In genomic region chr12:111596985-111597730, GRCh38 we compare ENCODE assay signal across 8 cellular contexts. TPM values are rescaled to one million over a fixed set of nuclear protein-coding genes. Genes with fewer than 3 reads are reported as not detected.
DNase-seq lines count a peak whose midpoint lies in the region; ATAC-seq, FAIRE-seq and TF ChIP-seq lines count a peak whose summit lies in the region.

No MANE protein-coding gene starts in this region.

- H4K20me1 ChIP-seq in GM12878 (ENCODE audit: control insufficient read depth, insufficient read depth) = no peaks in the 10 kb centered on the region
- peaks cover 57% of the 10 kb centered on the region for H4K20me1 ChIP-seq in hepatocyte (ENCODE audit: insufficient read depth, poor library complexity, severe bottlenecking)

- SMC1A ChIA-PET in GM12878 (lab: Charles Lee; ENCODE audit: uncharacterized antibody, unreplicated experiment) = no interaction called here

- intact Hi-C loops in GM12878 (cut with micrococcal nuclease; ENCODE audit: unreplicated experiment) = no loop called here
- intact Hi-C loops in psoas muscle (cut with DNase I) = loop anchor here in 1 of 2 donors (5.0 kb wide), 1 partner anchor 35 kb away; no protein-coding TSS in a partner anchor

- H3K27ac Mint-ChIP-seq in IgD-negative memory B cell = peak overlapping the region; percentile 87 to 99 (median 94)

- no peaks in the 10 kb centered on the region for H3K27me3 ChIP-seq in RWPE2 (ENCODE audit: insufficient read depth, poor library complexity, severe bottlenecking)
- no peaks in the 10 kb centered on the region for H3K27me3 ChIP-seq in GM12878 (replicated peaks in 1 of 2; ENCODE audit: control insufficient read depth in 2 of 2, insufficient read depth in 2 of 2, low read length in 1 of 2)
- H3K27me3 ChIP-seq in hepatocyte = no peaks in the 10 kb centered on the region
- H3K27me3 ChIP-seq in psoas muscle (ENCODE audit: insufficient read depth in 3 of 3, low read length in 2 of 3) = no peaks in the 10 kb centered on the region

- H3K36me3 Mint-ChIP-seq in IgD-negative memory B cell = no peaks in the 10 kb centered on the region

- peaks cover 7% of the 10 kb centered on the region for H3K36me3 ChIP-seq in RWPE2 (ENCODE audit: low read depth)
- H3K36me3 ChIP-seq in GM12878 (ENCODE audit: control insufficient read depth in 2 of 2, insufficient read depth in 2 of 2, low read length in 1 of 2) = no peaks in the 10 kb centered on the region
- H3K36me3 ChIP-seq in hepatocyte (replicated peaks; ENCODE audit: insufficient read depth, low read depth) = no peaks in the 10 kb centered on the region
- no peaks in the 10 kb centered on the region for H3K36me3 ChIP-seq in psoas muscle (ENCODE audit: insufficient read depth in 1 of 2, low read depth in 1 of 2)

- RAD21 ChIA-PET in GM12878 (lab: Charles Lee; ENCODE audit: unreplicated experiment) = no interaction called here

- CTCF ChIA-PET in GM12878 (lab: Yijun Ruan, JAX) = no interaction called here

- no peaks in the 10 kb centered on the region for H3K9me2 ChIP-seq in hepatocyte (replicated peaks; ENCODE audit: insufficient read depth)

- H3K9ac ChIP-seq in GM12878 (ENCODE audit: control insufficient read depth, insufficient read depth, low read length) = peak overlapping the region; percentile 88

- no peak for FAIRE-seq in GM12878 (lab: Jason Lieb, UNC)

- peak; percentile 13; the same call in 1 of the 3 replicates for ATAC-seq in RWPE2 (ENCODE audit: low read depth)
- ATAC-seq in GM12878 = peak; percentile 26
- ATAC-seq in psoas muscle = peak in 3 of 4 donors; percentile 38 to 52 (median 47)
- no peak for ATAC-seq in HG03432 (IDR thresholded peaks at IDR 0.05; ENCODE audit: unreplicated experiment)

- in situ Hi-C loops in GM12878 (cut with MboI) = no loop called here

- no peaks in the 10 kb centered on the region for H3K27me3 Mint-ChIP-seq in IgD-negative memory B cell

- TF ChIP-seq CTCF in RWPE2 (IDR thresholded peaks at IDR 0.05; ENCODE audit: poor library complexity, severe bottlenecking) (no peak), GM12878 (IDR thresholded peaks at IDR 0.05 in 2 of 3, conservative IDR thresholded peaks at IDR 0.05 in 1 of 3; ENCODE audit: control insufficient read depth in 2 of 3, extremely low read depth in 1 of 3, insufficient read depth in 1 of 3, low read depth in 3 of 3, low read length in 3 of 3) (no peak), hepatocyte (IDR thresholded peaks at IDR 0.05; ENCODE audit: poor library complexity) (no peak), psoas muscle (IDR thresholded peaks at IDR 0.05) (no peak)

- no peaks in the 10 kb centered on the region for H3K9me3 Mint-ChIP-seq in IgD-negative memory B cell

- peaks cover 23% of the 10 kb centered on the region for H3K4me1 ChIP-seq in RWPE2 (ENCODE audit: insufficient read depth, poor library complexity, severe bottlenecking)
- H3K4me1 ChIP-seq in GM12878 (ENCODE audit: control insufficient read depth, insufficient read depth, low read length) = no peaks in the 10 kb centered on the region
- H3K4me1 ChIP-seq in hepatocyte (ENCODE audit: insufficient read depth) = peaks cover 35% of the 10 kb centered on the region
- H3K4me1 ChIP-seq in psoas muscle = peaks cover 42% of the 10 kb centered on the region

- H3K4me2 ChIP-seq in GM12878 (ENCODE audit: control insufficient read depth, insufficient read depth) (peak overlapping the region; percentile 77), hepatocyte (peak overlapping the region; percentile 86)

- H3K79me2 ChIP-seq in GM12878 (ENCODE audit: control insufficient read depth, insufficient read depth, low read length) = peaks cover 66% of the 10 kb centered on the region
- peaks cover 77% of the 10 kb centered on the region for H3K79me2 ChIP-seq in hepatocyte

- H2AFZ ChIP-seq in GM12878 (ENCODE audit: control insufficient read depth, low read depth, low read length) (0 out of 2 replicates have a peak overlapping the region, but pooled peaks have one; percentile 26), hepatocyte (peak overlapping the region; percentile 57)

- H3K4me3 Mint-ChIP-seq in IgD-negative memory B cell = peak overlapping the region; percentile 91 to 99 (median 98)

- no peak for TF ChIP-seq POLR2A in GM12878 (IDR thresholded peaks at IDR 0.05; ENCODE audit: low read depth, low read length)

- H3K4me3 ChIP-seq in RWPE2 (ENCODE audit: severe bottlenecking) (peak overlapping the region; percentile 97), GM12878 (peak overlapping the region; percentile 99), hepatocyte (peak overlapping the region; percentile 94), psoas muscle (peak overlapping the region; percentile 85)

- H3K27ac ChIP-seq in RWPE2 (ENCODE audit: poor library complexity, severe bottlenecking) (peak overlapping the region; percentile 87), GM12878 (ENCODE audit: control insufficient read depth, insufficient read depth) (peak overlapping the region; percentile 96), hepatocyte (peak overlapping the region; percentile 96), psoas muscle (peak overlapping the region; percentile 96)

- POLR2A ChIA-PET in GM12878 (lab: Charles Lee) = interaction anchor here (0.5 to 0.8 kb wide), 2 partner anchors 11 to 86 kb away, joined by 4 to 5 read pairs; no protein-coding TSS in a partner anchor

- TF ChIP-seq EP300 in GM12878 (IDR thresholded peaks at IDR 0.05; ENCODE audit: borderline replicate concordance in 1 of 2, control insufficient read depth in 1 of 2, low read depth in 2 of 2, low read length in 2 of 2) = no peak

- under 1% methylated on average over 27 of the region's 27 CpGs for WGBS in GM12878 (ENCODE audit: insufficient coverage, insufficient replicate concordance, low lambda C conversion rate, missing lambda C conversion rate)
- 3% methylated on average over 26 of the region's 27 CpGs for WGBS in hepatocyte (ENCODE audit: low lambda C conversion rate, missing lambda C conversion rate)
- WGBS in psoas muscle, 3 donors = 5 to 6% (median 5%) methylated on average over 27 of the region's 27 CpGs

- peaks cover 20 to 32% (median 28%) of the 10 kb centered on the region in 3 donors for H3K4me1 Mint-ChIP-seq in IgD-negative memory B cell

- TSS peak; percentile 73 for BruUV-seq in GM12878 (replicated peaks; lab: Mats Ljungman, UMichigan)

- TF ChIP-seq RAD21 in GM12878 (IDR thresholded peaks at IDR 0.05; ENCODE audit: insufficient read depth, low read depth, low read length) = no peak

- peak; percentile 8 for DNase-seq in DMS153 treated with DMSO at 0.1 percent for 48 hours (lab: John Stamatoyannopoulos, UW; ENCODE audit: unreplicated experiment)
- no peak for DNase-seq in RWPE2 (ENCODE audit: low spot score)
- DNase-seq in GM12878 (ENCODE audit: low read depth, low spot score) = no peak
- peak; percentile 75 for DNase-seq in hepatocyte (ENCODE audit: low spot score)
- peak; percentile 45 to 71 for DNase-seq in psoas muscle
- DNase-seq in activated gamma-delta T cell (lab: John Stamatoyannopoulos, UW) = no peak

- no peaks in the 10 kb centered on the region for H3K9me3 ChIP-seq in RWPE2 (ENCODE audit: severe bottlenecking)
- H3K9me3 ChIP-seq in GM12878 (replicated peaks; ENCODE audit: control insufficient read depth, insufficient read depth, low read length) = no peaks in the 10 kb centered on the region
- no peaks in the 10 kb centered on the region for H3K9me3 ChIP-seq in hepatocyte (ENCODE audit: low read depth)
- no peaks in the 10 kb centered on the region for H3K9me3 ChIP-seq in psoas muscle

TF ChIP-seq in GM12878, 131 proteins besides CTCF, POLR2A, EP300 and RAD21 (continues in another document):
- TF ChIP-seq MYC (IDR thresholded peaks at IDR 0.05; ENCODE audit: insufficient read depth, insufficient read length, insufficient replicate concordance, low read length, severe bottlenecking) (peak; percentile 20), SUPT20H (IDR thresholded peaks at IDR 0.05; ENCODE audit: borderline replicate concordance, control insufficient read depth, low read depth, low read length) (no peak)

RNA-seq across cellular contexts. Expression of gene ATXN2, which starts 2.0 kb away (rescaled TPM):
- polyA plus RNA-seq in IgD-negative memory B cell (25.1 TPM), GM12878 (2011; rRNA removed) (16.0 and 17.6 TPM in 2 replicates), GM12878 (2014; fragmentation: Illumina TruSeq; extraction: Trizol) (26.3 and 36.3 TPM in 2 replicates), GM12878 (2014; fragmentation: Nextera tagmentation; extraction: Ambion mirVana) (10 to 100 TPM in 1 of 2 experiments, 1 to 10 TPM in 1; 8.8 to 13.3 TPM), GM12878 (2014; rRNA removed) (18.4 and 20.3 TPM in 2 replicates), GM12878 (2016; fragmentation: Nextera tagmentation; extraction: Ambion mirVana) (10 to 100 TPM; 23.4 to 28.5 TPM), hepatocyte (47.9 and 57.8 TPM in 2 replicates), psoas muscle (10 to 100 TPM; 17.2 to 26.7 (median 24.4) TPM)
- 148 and 149 TPM in 2 replicates for total RNA-seq in GM12878 (2013; cell fraction: nucleolus; rRNA removed)
- total RNA-seq in GM12878 (2014; rRNA removed) (8.9 and 10.7 TPM in 2 replicates), GM12878 (2014; rRNA removed; fragmentation: Illumina TruSeq; extraction: Trizol) (16.6 and 16.8 TPM in 2 replicates), GM12878 (2021) (28.6 and 31.5 TPM in 2 replicates), hepatocyte (30.4 and 36.9 TPM in 2 replicates), psoas muscle (10 to 100 TPM; 32.9 to 39.2 (median 37.1) TPM)
- 15.5 TPM for polyA plus RNA-seq in GM12878 (2011; ENCODE audit: low read depth)
- 18.0 and 20.6 TPM in 2 replicates for polyA plus RNA-seq in GM12878 (2011; cell fraction: cytosol; rRNA removed)
- 80.6 and 88.4 TPM in 2 replicates for polyA plus RNA-seq in GM12878 (2011; cell fraction: nucleus; rRNA removed)
- polyA plus RNA-seq in GM12878 (2012) = 16.2 and 24.8 TPM in 2 replicates
- polyA minus RNA-seq in GM12878 (2011; rRNA and poly(A)+ RNA removed) = 39.8 and 40.7 TPM in 2 replicates
- polyA minus RNA-seq in GM12878 (2011; cell fraction: cytosol; rRNA and poly(A)+ RNA removed) = 23.0 and 28.3 TPM in 2 replicates
- 27.8 and 65.8 TPM in 2 replicates for polyA minus RNA-seq in GM12878 (2011; cell fraction: nucleus; rRNA and poly(A)+ RNA removed)

Comparison
In these comparisons a context has a peak if more than half of its experiments do, and no peak if none do; other contexts are left out.
1. DNase-seq: peak in DMS153 treated with DMSO at 0.1 percent for 48 hours (single experiment), hepatocyte (single experiment) and psoas muscle (2 of 2); none in RWPE2 (single experiment), GM12878 (single experiment) and activated gamma-delta T cell (single experiment).
2. Peak in every context shown above with its lines, with median percentiles within 50 percentile points of each other: H3K27ac ChIP-seq and H3K4me3 ChIP-seq.